In genomic region chr1:234578087-234578486, GRCh38 we compare ENCODE assay signal across 21 cellular contexts.
"Had no signal": no experiment of that assay in that cellular context is flagged by ENCODE, and none has a peak within 500 bp of the region (broad histone marks: within the 10 kb centered on the region; RNA-seq: fewer than 3 reads in every experiment).

No MANE protein-coding gene starts in this region.

- H3K9me3 ChIP-seq: SK-N-SH had no signal

- DNase-seq: IMR-90, Karpas-422, KG1, MM.1S, NCI-H1092 treated with DMSO at 0.1 percent for 48 hours, NCI-H1436, NCI-H187, NCI-H2029, NCI-H2081 treated with DMSO at 0.1 percent for 48 hours, NCI-H2171, NCI-H226, NCI-H446, NCI-H510A, NCI-H524 treated with DMSO at 0.1 percent for 48 hours, NCI-H69, NCI-H774, PC-3, SHP77, SK-N-SH had no signal

- ATAC-seq: Panc1, PC-3 had no signal

- H3K27ac ChIP-seq: RWPE1 had no signal
